ENCODE assay signal across 24 cellular contexts in genomic region chr15:57521503-57521902, GRCh38.
"Had no signal": no experiment of that assay in that cellular context is flagged by ENCODE, and none has a peak within 500 bp of the region (broad histone marks: within the 10 kb centered on the region; RNA-seq: fewer than 3 reads in every experiment).

No MANE protein-coding gene starts in this region.

- H3K27me3 ChIP-seq: uterus had no signal

- H3K4me1 ChIP-seq: psoas muscle, uterus had no signal

- H3K27ac Mint-ChIP-seq: activated CD4-positive, alpha-beta memory T cell treated with anti-CD3 and anti-CD28 coated beads for 36 hours; activated naive CD8-positive, alpha-beta T cell treated with anti-CD3 and anti-CD28 coated beads, Interleukin-2, amount 50 U/mL, for 24 hours; activated T-cell treated with anti-CD3 and anti-CD28 coated beads, Interleukin-2, amount 50 U/mL, for 72 hours; dendritic cell treated with granulocyte-macrophage colony-stimulating factor and Interleukin-4, amounts not matched to agents 40 ng/mL and 50 ng/mL, for 4 days; T-helper 17 cell had no signal

- H3K9me3 Mint-ChIP-seq: activated CD4-positive, alpha-beta memory T cell treated with anti-CD3 and anti-CD28 coated beads for 36 hours; activated naive CD8-positive, alpha-beta T cell treated with anti-CD3 and anti-CD28 coated beads, Interleukin-2, amount 50 U/mL, for 24 hours; activated T-cell treated with anti-CD3 and anti-CD28 coated beads, Interleukin-2, amount 50 U/mL, for 72 hours; brain; dendritic cell treated with granulocyte-macrophage colony-stimulating factor and Interleukin-4, amounts not matched to agents 40 ng/mL and 50 ng/mL, for 4 days; naive B cell; stimulated activated naive CD8-positive, alpha-beta T cell treated with anti-CD3 and anti-CD28 coated beads, Interleukin-15, amount 100 ng/mL, for 72 hours had no signal

- H3K4me3 Mint-ChIP-seq: activated CD4-positive, alpha-beta memory T cell treated with anti-CD3 and anti-CD28 coated beads for 36 hours; activated naive CD8-positive, alpha-beta T cell treated with anti-CD3 and anti-CD28 coated beads, Interleukin-2, amount 50 U/mL, for 24 hours; activated T-cell treated with anti-CD3 and anti-CD28 coated beads, Interleukin-2, amount 50 U/mL, for 72 hours; brain; dendritic cell treated with granulocyte-macrophage colony-stimulating factor and Interleukin-4, amounts not matched to agents 40 ng/mL and 50 ng/mL, for 4 days; naive B cell; stimulated activated naive CD8-positive, alpha-beta T cell treated with anti-CD3 and anti-CD28 coated beads, Interleukin-15, amount 100 ng/mL, for 72 hours; T-helper 17 cell had no signal

- DNase-seq: activated CD4-positive, alpha-beta memory T cell treated with anti-CD3 and anti-CD28 coated beads for 36 hours; activated CD4-positive, alpha-beta T cell treated with anti-CD3 and anti-CD28 coated beads for 48 hours; activated effector memory CD4-positive, alpha-beta T cell treated with Interleukin-2 at 50 U/mL for 16 hours; activated naive CD4-positive, alpha-beta T cell treated with anti-CD3 and anti-CD28 coated beads, Interleukin-2, amount 50 U/mL, for 16 hours; activated naive CD8-positive, alpha-beta T cell treated with anti-CD3 and anti-CD28 coated beads, Interleukin-2, amount 50 U/mL, for 24 hours; activated T-cell treated with anti-CD3 and anti-CD28 coated beads, Interleukin-2, amount 50 U/mL, for 72 hours; caudate nucleus; effector CD8-positive, alpha-beta T cell; erythroblast; foreskin fibroblast; lower lobe of right lung; mesendoderm; mucosa of descending colon; naive B cell; psoas muscle; right cardiac atrium; stimulated activated CD4-positive, alpha-beta T cell treated with anti-CD3 and anti-CD28 coated beads, Interleukin-1b, Interleukin-23, amount 100 ng/mL, for 48 hours; stimulated activated naive CD8-positive, alpha-beta T cell treated with anti-CD3 and anti-CD28 coated beads, Interleukin-15, amount 100 ng/mL, for 72 hours; T-helper 17 cell; trophoblast cell; uterus had no signal

- H3K36me3 Mint-ChIP-seq: activated CD4-positive, alpha-beta memory T cell treated with anti-CD3 and anti-CD28 coated beads for 36 hours; brain; naive B cell had no signal

- H3K9me3 ChIP-seq: lower lobe of right lung, mucosa of descending colon, psoas muscle, uterus had no signal

- H3K4me1 Mint-ChIP-seq: activated naive CD8-positive, alpha-beta T cell treated with anti-CD3 and anti-CD28 coated beads, Interleukin-2, amount 50 U/mL, for 24 hours; stimulated activated naive CD8-positive, alpha-beta T cell treated with anti-CD3 and anti-CD28 coated beads, Interleukin-15, amount 100 ng/mL, for 72 hours had no signal

- H3K4me3 ChIP-seq: lower lobe of right lung, mucosa of descending colon, psoas muscle, skin epidermis, uterus had no signal

- ATAC-seq: activated naive CD8-positive, alpha-beta T cell treated with anti-CD3 and anti-CD28 coated beads, Interleukin-2, amount 50 U/mL, for 24 hours; activated T-cell treated with anti-CD3 and anti-CD28 coated beads, Interleukin-2, amount 50 U/mL, for 72 hours; psoas muscle; stimulated activated naive CD8-positive, alpha-beta T cell treated with anti-CD3 and anti-CD28 coated beads, Interleukin-15, amount 100 ng/mL, for 72 hours; T-helper 17 cell had no signal

- H3K27ac ChIP-seq: psoas muscle, skin epidermis, uterus had no signal

- H3K27me3 Mint-ChIP-seq: activated naive CD8-positive, alpha-beta T cell treated with anti-CD3 and anti-CD28 coated beads, Interleukin-2, amount 50 U/mL, for 24 hours; dendritic cell treated with granulocyte-macrophage colony-stimulating factor and Interleukin-4, amounts not matched to agents 40 ng/mL and 50 ng/mL, for 4 days; naive B cell had no signal

- H3K36me3 ChIP-seq: uterus had no signal
